9 cellular contexts compared by ENCODE assay signal in the genomic region with DNA sequence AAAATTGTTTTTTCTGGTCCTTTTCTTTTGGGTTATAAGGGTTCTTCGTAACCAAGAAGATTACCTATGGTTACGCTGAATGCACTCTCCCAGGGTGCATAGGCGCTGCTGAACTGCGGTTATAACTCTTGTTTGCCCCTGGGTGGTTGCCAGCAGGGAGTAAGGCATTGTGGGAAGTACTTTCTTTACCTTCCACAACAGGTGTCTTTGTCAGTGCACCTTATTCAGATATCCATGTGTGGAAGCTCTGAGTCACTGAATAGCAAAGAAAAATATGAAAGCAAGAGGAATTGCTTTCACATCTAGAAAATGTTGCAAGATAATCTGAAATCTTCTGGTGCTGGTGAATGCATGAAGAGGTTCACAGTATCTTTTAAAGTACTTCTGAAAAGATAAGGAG.
DNase-seq lines count a peak whose midpoint lies in the region; ATAC-seq and TF ChIP-seq lines count a peak whose summit lies in the region.
"Had no signal": no experiment of that assay in that cellular context is flagged by ENCODE, and none has a peak within 500 bp of the region (broad histone marks: within the 10 kb centered on the region; RNA-seq: fewer than 3 reads in every experiment).

No MANE protein-coding gene starts in this region.

- no peaks in the 10 kb centered on the region for H3K9me3 Mint-ChIP-seq in CD14-positive monocyte
- no peaks in the 10 kb centered on the region for H3K9me3 Mint-ChIP-seq in T-helper 1 cell treated with Interleukin-12 subunit alpha and Interleukin-12 subunit beta and Interleukin-4 antibody, amounts not matched to agents 30 μg/mL and 1 μg/mL, for 36 hours

- peak overlapping the region; percentile 79 to 98 for H3K4me3 Mint-ChIP-seq in CD14-positive monocyte
- peak overlapping the region; percentile 53 for H3K4me3 Mint-ChIP-seq in T-helper 1 cell treated with Interleukin-12 subunit alpha and Interleukin-12 subunit beta and Interleukin-4 antibody, amounts not matched to agents 30 μg/mL and 1 μg/mL, for 36 hours

- no peaks in the 10 kb centered on the region for H3K36me3 ChIP-seq in Karpas-422 (ENCODE audit: insufficient read depth, low read length)
- peaks cover 23% of the 10 kb centered on the region for H3K36me3 ChIP-seq in iPS-18a (ENCODE audit: control insufficient read depth, low read depth, low read length)
- H3K36me3 ChIP-seq in BE2C = no peaks in the 10 kb centered on the region

- peak overlapping the region; percentile 58; the same call in 1 of the 2 replicates for H3K4me3 ChIP-seq in Karpas-422 (ENCODE audit: low read length)
- peak overlapping the region; percentile 87 for H3K4me3 ChIP-seq in iPS-18a (ENCODE audit: low read length)
- no peak overlapping the region for H3K4me3 ChIP-seq in BE2C (ENCODE audit: low read depth, low read length)

- H3K27me3 ChIP-seq in Karpas-422 (ENCODE audit: low read length) = no peaks in the 10 kb centered on the region
- H3K27me3 ChIP-seq in iPS-18a (ENCODE audit: control insufficient read depth, insufficient read depth, low read length) = no peaks in the 10 kb centered on the region
- no peaks in the 10 kb centered on the region for H3K27me3 ChIP-seq in BE2C

- H3K27me3 Mint-ChIP-seq in CD14-positive monocyte (ENCODE audit: low read depth in 3 of 3) = peaks cover 0 to 2% (median 2%) of the 10 kb centered on the region in 3 donors
- H3K27me3 Mint-ChIP-seq in T-helper 1 cell treated with Interleukin-12 subunit alpha and Interleukin-12 subunit beta and Interleukin-4 antibody, amounts not matched to agents 30 μg/mL and 1 μg/mL, for 36 hours (ENCODE audit: low read depth) = no peaks in the 10 kb centered on the region

- DNase-seq in CD14-positive monocyte (ENCODE audit: low spot score) (no peak), Karpas-422 (no peak), BE2C (no peak), HCEC 1CT (no peak)
- no peak for DNase-seq in activated CD8-positive, alpha-beta memory T cell treated with anti-CD3 and anti-CD28 coated beads, Interleukin-2, amount 50 U/mL, for 4 hours

- no peak overlapping the region for H2AFZ ChIP-seq in Karpas-422 (ENCODE audit: low read length)

- no peaks in the 10 kb centered on the region for H3K79me2 ChIP-seq in Karpas-422 (ENCODE audit: low read length)

- H3K4me2 ChIP-seq in Karpas-422 (ENCODE audit: low read depth, low read length, poor library complexity, severe bottlenecking) = peak overlapping the region; percentile 77

- peak overlapping the region in 1 of 7 donors; percentile 19 for H3K27ac Mint-ChIP-seq in CD14-positive monocyte
- H3K27ac Mint-ChIP-seq in T-helper 1 cell treated with Interleukin-12 subunit alpha and Interleukin-12 subunit beta and Interleukin-4 antibody, amounts not matched to agents 30 μg/mL and 1 μg/mL, for 36 hours = no peak overlapping the region

- peaks cover 24% of the 10 kb centered on the region for H3K4me1 Mint-ChIP-seq in CD14-positive monocyte
- peaks cover 9% of the 10 kb centered on the region for H3K4me1 Mint-ChIP-seq in T-helper 1 cell treated with Interleukin-12 subunit alpha and Interleukin-12 subunit beta and Interleukin-4 antibody, amounts not matched to agents 30 μg/mL and 1 μg/mL, for 36 hours (ENCODE audit: low read depth)

- H3K27ac ChIP-seq in Karpas-422 (ENCODE audit: low read length) = no peak overlapping the region
- peak overlapping the region; percentile 0 for H3K27ac ChIP-seq in iPS-18a (ENCODE audit: low read length)

- ATAC-seq in HG02642 (IDR thresholded peaks at IDR 0.05; ENCODE audit: poor library complexity, unreplicated experiment) = no peak
- ATAC-seq: Panc1 had no signal

- H3K9me3 ChIP-seq in Karpas-422 (ENCODE audit: low read length) (no peaks in the 10 kb centered on the region), iPS-18a (ENCODE audit: control insufficient read depth, low read depth, low read length) (no peaks in the 10 kb centered on the region), BE2C (no peaks in the 10 kb centered on the region)

- intact Hi-C loops in CD14-positive monocyte (cut with micrococcal nuclease) = no loop called here

- H3K4me1 ChIP-seq in Karpas-422 (ENCODE audit: low read length) = peaks cover 33% of the 10 kb centered on the region
- peaks cover 31% of the 10 kb centered on the region for H3K4me1 ChIP-seq in iPS-18a (ENCODE audit: control insufficient read depth, low read depth, low read length)
- H3K4me1 ChIP-seq in BE2C = no peaks in the 10 kb centered on the region

- peak overlapping the region; percentile 43; the same call in 1 of the 2 replicates for H3K9ac ChIP-seq in Karpas-422 (ENCODE audit: low read length)
- peak overlapping the region; percentile 73 for H3K9ac ChIP-seq in iPS-18a (ENCODE audit: low read length)

- H3K9me2 ChIP-seq in Karpas-422 (replicated peaks; ENCODE audit: insufficient read depth, low read length) = no peaks in the 10 kb centered on the region

- peaks cover 2 to 6% of the 10 kb centered on the region in 2 donors for H3K36me3 Mint-ChIP-seq in CD14-positive monocyte
- no peaks in the 10 kb centered on the region for H3K36me3 Mint-ChIP-seq in T-helper 1 cell treated with Interleukin-12 subunit alpha and Interleukin-12 subunit beta and Interleukin-4 antibody, amounts not matched to agents 30 μg/mL and 1 μg/mL, for 36 hours (ENCODE audit: low read depth)

- no peaks in the 10 kb centered on the region for H4K20me1 ChIP-seq in Karpas-422 (ENCODE audit: insufficient read depth, low read depth, low read length)

- no peak for TF ChIP-seq CTCF in CD14-positive monocyte (IDR thresholded peaks at IDR 0.05)
- TF ChIP-seq CTCF in BE2C (IDR thresholded peaks at IDR 0.05; ENCODE audit: low read depth, low read length) = no peak
